In genomic region chr6:53233309-53233708, GRCh38 we compare ENCODE assay signal across 23 cellular contexts.
A peak's percentile ranks its signal among the peaks of the same experiment; 100 is the strongest.
DNase-seq lines count a peak whose midpoint lies in the region; ATAC-seq and TF ChIP-seq lines count a peak whose summit lies in the region.
"Had no signal": no experiment of that assay in that cellular context is flagged by ENCODE, and none has a peak within 500 bp of the region (broad histone marks: within the 10 kb centered on the region; RNA-seq: fewer than 3 reads in every experiment).

No MANE protein-coding gene starts in this region.

- no peak for TF ChIP-seq POLR2A in spleen (IDR thresholded peaks at IDR 0.05)

- in situ Hi-C loops in G401 (cut with HindIII; ENCODE audit: low sequenced_read_pairs), result no loop called here

- H2BK12ac ChIP-seq in mesenchymal stem cell (ENCODE audit: low read length in 2 of 2), result no peak overlapping the region

- H3K14ac ChIP-seq in mesenchymal stem cell (ENCODE audit: low read length in 2 of 2), result no peak overlapping the region

- no peak overlapping the region for H2BK120ac ChIP-seq in mesenchymal stem cell (ENCODE audit: low read depth, low read length)

- no peak overlapping the region for H4K8ac ChIP-seq in mesenchymal stem cell (ENCODE audit: low read length)

- H3K27ac ChIP-seq in mesenchymal stem cell (ENCODE audit: low read length, poor library complexity, severe bottlenecking) (peak overlapping the region; percentile 43), spleen (peak overlapping the region in 2 of 8 donors; percentile 67 to 86)
- H3K27ac ChIP-seq: psoas muscle, WERI-Rb-1 had no signal

- no peak for TF ChIP-seq CTCF in activated B cell treated with CpG ODN at 0.5 μM for 24 hours (IDR thresholded peaks at IDR 0.05)
- no peak for TF ChIP-seq CTCF in spleen (IDR thresholded peaks at IDR 0.05 in 8 of 11, conservative IDR thresholded peaks at IDR 0.05 in 3 of 11)

- H3K36me3 ChIP-seq in mesenchymal stem cell (ENCODE audit: control insufficient read depth in 1 of 2, insufficient read depth in 2 of 2, low read depth in 1 of 2, low read length in 2 of 2), result no peaks in the 10 kb centered on the region
- H3K36me3 ChIP-seq in spleen, result no peaks in the 10 kb centered on the region
- H3K36me3 ChIP-seq: WERI-Rb-1 had no signal

- H3K27me3 Mint-ChIP-seq in activated B cell treated with CpG ODN at 0.5 μM for 24 hours, result no peaks in the 10 kb centered on the region
- H3K27me3 Mint-ChIP-seq: activated CD4-positive, alpha-beta T cell treated with anti-CD3 and anti-CD28 coated beads, Interleukin-2, amount 10 ng/mL, durations not matched to agents 24 days and 14 days; activated naive CD8-positive, alpha-beta T cell treated with anti-CD3 and anti-CD28 coated beads, Interleukin-2, amount 50 U/mL, for 24 hours; activated T-cell treated with anti-CD3 and anti-CD28 coated beads, Interleukin-2, amount 50 U/mL, for 24 hours; brain; naive thymus-derived CD4-positive, alpha-beta T cell had no signal

- no peak for ATAC-seq in activated B cell treated with CpG ODN at 0.5 μM for 24 hours (ENCODE audit: low read depth)
- ATAC-seq in HG03045 (IDR thresholded peaks at IDR 0.05; ENCODE audit: unreplicated experiment), result no peak
- ATAC-seq: activated naive CD8-positive, alpha-beta T cell treated with anti-CD3 and anti-CD28 coated beads, Interleukin-2, amount 50 U/mL, for 24 hours; GM12878; naive thymus-derived CD4-positive, alpha-beta T cell; psoas muscle; Right ventricle myocardium inferior had no signal

- H3K4me1 ChIP-seq in mesenchymal stem cell (ENCODE audit: control insufficient read depth, insufficient read depth, low read depth, low read length), result peaks cover 8% of the 10 kb centered on the region
- peaks cover 7 to 61% (median 29%) of the 10 kb centered on the region in 6 donors for H3K4me1 ChIP-seq in spleen
- H3K4me1 ChIP-seq: psoas muscle had no signal

- H3K9me3 Mint-ChIP-seq in activated B cell treated with CpG ODN at 0.5 μM for 24 hours, result no peaks in the 10 kb centered on the region
- H3K9me3 Mint-ChIP-seq: activated CD4-positive, alpha-beta T cell treated with anti-CD3 and anti-CD28 coated beads, Interleukin-2, amount 10 ng/mL, durations not matched to agents 24 days and 14 days; activated naive CD8-positive, alpha-beta T cell treated with anti-CD3 and anti-CD28 coated beads, Interleukin-2, amount 50 U/mL, for 24 hours; activated T-cell treated with anti-CD3 and anti-CD28 coated beads, Interleukin-2, amount 50 U/mL, for 24 hours; brain had no signal

- H3K4ac ChIP-seq in mesenchymal stem cell (ENCODE audit: low read depth in 1 of 2, low read length in 2 of 2), result no peak overlapping the region

- peaks cover 6% of the 10 kb centered on the region for H3K36me3 Mint-ChIP-seq in activated B cell treated with CpG ODN at 0.5 μM for 24 hours (ENCODE audit: low read depth)
- H3K36me3 Mint-ChIP-seq: brain had no signal

- H3K4me3 Mint-ChIP-seq in activated B cell treated with CpG ODN at 0.5 μM for 24 hours, result no peak overlapping the region
- H3K4me3 Mint-ChIP-seq: activated CD4-positive, alpha-beta T cell treated with anti-CD3 and anti-CD28 coated beads, Interleukin-2, amount 10 ng/mL, durations not matched to agents 24 days and 14 days; activated naive CD8-positive, alpha-beta T cell treated with anti-CD3 and anti-CD28 coated beads, Interleukin-2, amount 50 U/mL, for 24 hours; activated T-cell treated with anti-CD3 and anti-CD28 coated beads, Interleukin-2, amount 50 U/mL, for 24 hours; brain; naive thymus-derived CD4-positive, alpha-beta T cell had no signal

- H2BK15ac ChIP-seq in mesenchymal stem cell (ENCODE audit: low read depth, poor library complexity, severe bottlenecking), result no peak overlapping the region

- H2BK5ac ChIP-seq in mesenchymal stem cell (ENCODE audit: low read depth, low read length, poor library complexity, severe bottlenecking), result no peak overlapping the region

- H3K4me2 ChIP-seq in mesenchymal stem cell (ENCODE audit: low read length, poor library complexity, severe bottlenecking), result peak overlapping the region; percentile 32

- H2AFZ ChIP-seq in mesenchymal stem cell (ENCODE audit: low read depth, low read length), result no peak overlapping the region

- CTCF ChIA-PET in activated B cell treated with CpG ODN at 0.5 μM for 24 hours (lab: Charles Lee), result interaction anchor here (2.1 kb wide), 1 partner anchor 11 kb away, joined by 8 read pairs; no protein-coding TSS in a partner anchor

- peaks cover 80% of the 10 kb centered on the region for H3K4me1 Mint-ChIP-seq in activated B cell treated with CpG ODN at 0.5 μM for 24 hours
- H3K4me1 Mint-ChIP-seq: brain had no signal

- DNase-seq in Daoy (ENCODE audit: low read depth) (peak; percentile 82), HK-2 (ENCODE audit: unreplicated experiment) (peak; percentile 21), activated B cell treated with CpG ODN at 0.5 μM for 24 hours (no peak), mesenchymal stem cell (peak; percentile 6), spleen (no peak), G401 (ENCODE audit: low spot score) (no peak)
- DNase-seq: activated CD4-positive, alpha-beta T cell treated with anti-CD3 and anti-CD28 coated beads, Interleukin-2, amount 10 ng/mL, durations not matched to agents 24 days and 14 days; activated gamma-delta T cell; activated naive CD8-positive, alpha-beta T cell treated with anti-CD3 and anti-CD28 coated beads, Interleukin-2, amount 50 U/mL, for 24 hours; activated T-cell treated with anti-CD3 and anti-CD28 coated beads, Interleukin-2, amount 50 U/mL, for 24 hours; KG1; midbrain; MV-4-11; naive thymus-derived CD4-positive, alpha-beta T cell; occipital lobe; psoas muscle; stimulated activated CD4-positive, alpha-beta T cell treated with anti-CD3 and anti-CD28 coated beads, Interleukin-15, amount 100 ng/mL, for 24 hours; stimulated activated naive CD4-positive, alpha-beta T cell treated with Interleukin-2 at 50 U/mL for 16 hours; WERI-Rb-1 had no signal

- H3K27me3 ChIP-seq in mesenchymal stem cell (ENCODE audit: control insufficient read depth in 1 of 2, insufficient read depth in 1 of 2, low read length in 2 of 2) (no peaks in the 10 kb centered on the region), spleen (replicated peaks in 1 of 7) (no peaks in the 10 kb centered on the region)

- intact Hi-C loops in activated B cell treated with CpG ODN at 0.5 μM for 24 hours (cut with micrococcal nuclease) (loop anchor here (5.0 kb wide), 1 partner anchor 114 kb away; the partner anchor contains the start of gene ELOVL5), spleen (cut with DNase I; ENCODE audit: low total_unique reads) (no loop called here)

- H2AK5ac ChIP-seq in mesenchymal stem cell (ENCODE audit: low read length, severe bottlenecking), result no peak overlapping the region

- H3K18ac ChIP-seq in mesenchymal stem cell (ENCODE audit: low read depth in 1 of 2, low read length in 2 of 2), result no peak overlapping the region

- no peaks in the 10 kb centered on the region for H3K79me1 ChIP-seq in mesenchymal stem cell (replicated peaks; ENCODE audit: low read length, poor library complexity, severe bottlenecking)

- no CpG with 5 or more reads among the region's 4 CpGs for WGBS in mesenchymal stem cell
- WGBS in spleen, 5 donors, result 87 to 92% (median 88%) methylated on average over 4 of the region's 4 CpGs

- POLR2A ChIA-PET in activated B cell treated with CpG ODN at 0.5 μM for 24 hours (lab: Charles Lee), result interaction anchor here (2.6 kb wide), 1 partner anchor 11 kb away, joined by 15 read pairs; no protein-coding TSS in a partner anchor

- H3K23ac ChIP-seq in mesenchymal stem cell (ENCODE audit: low read length in 2 of 2), result no peak overlapping the region

- H3K4me3 ChIP-seq in mesenchymal stem cell (ENCODE audit: insufficient read depth in 1 of 2, low read depth in 1 of 2, low read length in 2 of 2) (no peak overlapping the region), spleen (no peak overlapping the region)
- H3K4me3 ChIP-seq: GM12878, psoas muscle had no signal

- no peak overlapping the region for H4K91ac ChIP-seq in mesenchymal stem cell (ENCODE audit: low read length)

- H3K27ac Mint-ChIP-seq in activated B cell treated with CpG ODN at 0.5 μM for 24 hours, result peak overlapping the region; percentile 97
- H3K27ac Mint-ChIP-seq: activated CD4-positive, alpha-beta T cell treated with anti-CD3 and anti-CD28 coated beads, Interleukin-2, amount 10 ng/mL, durations not matched to agents 24 days and 14 days; activated naive CD8-positive, alpha-beta T cell treated with anti-CD3 and anti-CD28 coated beads, Interleukin-2, amount 50 U/mL, for 24 hours; activated T-cell treated with anti-CD3 and anti-CD28 coated beads, Interleukin-2, amount 50 U/mL, for 24 hours; brain; naive thymus-derived CD4-positive, alpha-beta T cell had no signal

- no peak overlapping the region for H3K9ac ChIP-seq in mesenchymal stem cell (ENCODE audit: low read length)

- H3K9me3 ChIP-seq in mesenchymal stem cell (ENCODE audit: control insufficient read depth, low read length), result no peaks in the 10 kb centered on the region
- H3K9me3 ChIP-seq in spleen, result no peaks in the 10 kb centered on the region
- H3K9me3 ChIP-seq: psoas muscle had no signal

Comparison
In these comparisons a context has a peak if more than half of its experiments do, and no peak if none do; other contexts are left out.
1. DNase-seq: peak in Daoy (single experiment), HK-2 (single experiment) and mesenchymal stem cell (single experiment); none in activated B cell treated with CpG ODN at 0.5 μM for 24 hours (single experiment), spleen (single experiment) and G401 (single experiment).